ENCODE assay signal across 1 cellular context in the genomic region with DNA sequence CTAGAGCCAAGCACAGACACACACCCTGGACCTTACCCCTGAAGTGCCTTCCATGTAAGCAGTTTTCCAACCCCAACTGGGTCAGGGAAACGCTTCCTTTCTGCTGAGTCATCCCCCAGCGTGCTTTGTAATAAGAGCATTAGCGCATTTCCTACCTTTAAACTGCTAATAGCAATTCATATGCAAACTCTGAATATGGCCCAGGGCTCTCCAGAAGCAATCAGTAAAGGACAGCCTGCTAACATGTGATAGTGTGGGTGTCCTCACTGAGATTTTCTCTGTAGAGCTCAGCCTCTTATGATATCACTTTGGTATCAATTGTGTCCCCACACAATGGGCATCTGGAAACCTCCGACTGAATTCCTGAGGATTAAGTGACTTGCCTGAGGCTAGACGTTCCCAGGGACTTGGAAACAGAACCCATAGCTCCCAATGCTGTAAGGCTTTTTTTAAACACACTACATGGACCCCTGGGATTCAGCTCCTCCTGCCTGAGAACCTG.
TF ChIP-seq lines count a peak whose summit lies in the region.

No MANE protein-coding gene starts in this region.

TF ChIP-seq in GM23338, 12 proteins besides CTCF, POLR2A, EP300 and RAD21 (continued from another document):
- TF ChIP-seq, protein P1, sequence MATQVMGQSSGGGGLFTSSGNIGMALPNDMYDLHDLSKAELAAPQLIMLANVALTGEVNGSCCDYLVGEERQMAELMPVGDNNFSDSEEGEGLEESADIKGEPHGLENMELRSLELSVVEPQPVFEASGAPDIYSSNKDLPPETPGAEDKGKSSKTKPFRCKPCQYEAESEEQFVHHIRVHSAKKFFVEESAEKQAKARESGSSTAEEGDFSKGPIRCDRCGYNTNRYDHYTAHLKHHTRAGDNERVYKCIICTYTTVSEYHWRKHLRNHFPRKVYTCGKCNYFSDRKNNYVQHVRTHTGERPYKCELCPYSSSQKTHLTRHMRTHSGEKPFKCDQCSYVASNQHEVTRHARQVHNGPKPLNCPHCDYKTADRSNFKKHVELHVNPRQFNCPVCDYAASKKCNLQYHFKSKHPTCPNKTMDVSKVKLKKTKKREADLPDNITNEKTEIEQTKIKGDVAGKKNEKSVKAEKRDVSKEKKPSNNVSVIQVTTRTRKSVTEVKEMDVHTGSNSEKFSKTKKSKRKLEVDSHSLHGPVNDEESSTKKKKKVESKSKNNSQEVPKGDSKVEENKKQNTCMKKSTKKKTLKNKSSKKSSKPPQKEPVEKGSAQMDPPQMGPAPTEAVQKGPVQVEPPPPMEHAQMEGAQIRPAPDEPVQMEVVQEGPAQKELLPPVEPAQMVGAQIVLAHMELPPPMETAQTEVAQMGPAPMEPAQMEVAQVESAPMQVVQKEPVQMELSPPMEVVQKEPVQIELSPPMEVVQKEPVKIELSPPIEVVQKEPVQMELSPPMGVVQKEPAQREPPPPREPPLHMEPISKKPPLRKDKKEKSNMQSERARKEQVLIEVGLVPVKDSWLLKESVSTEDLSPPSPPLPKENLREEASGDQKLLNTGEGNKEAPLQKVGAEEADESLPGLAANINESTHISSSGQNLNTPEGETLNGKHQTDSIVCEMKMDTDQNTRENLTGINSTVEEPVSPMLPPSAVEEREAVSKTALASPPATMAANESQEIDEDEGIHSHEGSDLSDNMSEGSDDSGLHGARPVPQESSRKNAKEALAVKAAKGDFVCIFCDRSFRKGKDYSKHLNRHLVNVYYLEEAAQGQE (IDR thresholded peaks at IDR 0.05; ENCODE audit: unreplicated experiment): no peak
- TF ChIP-seq CREB1 (CRISPR knock-in tag; IDR thresholded peaks at IDR 0.05; ENCODE audit: low read depth): no peak; the same call in 1 of the 2 replicates
- no peak for TF ChIP-seq JUNB (IDR thresholded peaks at IDR 0.05; ENCODE audit: unreplicated experiment)
- TF ChIP-seq, protein P2, sequence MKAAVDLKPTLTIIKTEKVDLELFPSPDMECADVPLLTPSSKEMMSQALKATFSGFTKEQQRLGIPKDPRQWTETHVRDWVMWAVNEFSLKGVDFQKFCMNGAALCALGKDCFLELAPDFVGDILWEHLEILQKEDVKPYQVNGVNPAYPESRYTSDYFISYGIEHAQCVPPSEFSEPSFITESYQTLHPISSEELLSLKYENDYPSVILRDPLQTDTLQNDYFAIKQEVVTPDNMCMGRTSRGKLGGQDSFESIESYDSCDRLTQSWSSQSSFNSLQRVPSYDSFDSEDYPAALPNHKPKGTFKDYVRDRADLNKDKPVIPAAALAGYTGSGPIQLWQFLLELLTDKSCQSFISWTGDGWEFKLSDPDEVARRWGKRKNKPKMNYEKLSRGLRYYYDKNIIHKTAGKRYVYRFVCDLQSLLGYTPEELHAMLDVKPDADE (IDR thresholded peaks at IDR 0.05): peak; percentile 57; the same call in 1 of the 2 replicates
